ENCODE assay signal across 8 cellular contexts in the genomic region with DNA sequence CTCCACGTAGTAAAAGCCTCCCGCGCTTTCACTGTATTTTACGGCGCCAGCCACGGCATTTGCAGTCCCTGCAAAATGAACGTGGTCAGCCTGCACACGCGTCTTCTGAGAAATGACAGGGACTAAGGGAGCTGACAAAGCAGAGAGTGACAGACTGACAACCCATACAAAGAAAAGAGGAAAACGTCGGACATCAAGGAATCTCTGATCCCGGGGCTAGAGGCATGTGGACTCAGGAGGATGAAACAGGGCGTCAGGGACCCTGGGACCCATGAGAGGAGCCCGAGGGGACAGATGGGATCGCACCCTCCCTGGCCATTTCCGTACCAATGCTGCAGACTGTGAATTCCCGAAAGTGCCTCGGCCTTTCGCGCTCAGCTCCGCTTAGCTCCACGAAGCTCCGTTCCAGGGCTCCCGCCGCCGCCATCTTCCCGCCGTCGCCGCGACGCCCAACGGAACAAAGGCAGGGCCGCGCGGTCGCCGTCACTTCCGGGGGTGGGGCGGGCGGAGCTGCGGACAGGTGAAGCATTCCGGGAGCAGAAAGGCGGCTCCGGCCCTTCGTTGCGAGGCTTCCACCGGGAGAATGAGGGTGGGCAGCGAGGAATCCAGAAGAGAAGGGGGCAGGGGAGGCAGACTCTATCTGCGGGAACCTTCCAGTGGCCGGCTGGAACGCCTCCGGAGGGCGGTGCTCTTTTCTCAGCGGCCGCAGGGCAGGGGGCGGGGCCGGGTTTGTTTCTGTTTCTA. TPM values are rescaled to one million over a fixed set of nuclear protein-coding genes. Genes with fewer than 3 reads are reported as not detected.
DNase-seq lines count a peak whose midpoint lies in the region; ATAC-seq and TF ChIP-seq lines count a peak whose summit lies in the region.

A gene with protein sequence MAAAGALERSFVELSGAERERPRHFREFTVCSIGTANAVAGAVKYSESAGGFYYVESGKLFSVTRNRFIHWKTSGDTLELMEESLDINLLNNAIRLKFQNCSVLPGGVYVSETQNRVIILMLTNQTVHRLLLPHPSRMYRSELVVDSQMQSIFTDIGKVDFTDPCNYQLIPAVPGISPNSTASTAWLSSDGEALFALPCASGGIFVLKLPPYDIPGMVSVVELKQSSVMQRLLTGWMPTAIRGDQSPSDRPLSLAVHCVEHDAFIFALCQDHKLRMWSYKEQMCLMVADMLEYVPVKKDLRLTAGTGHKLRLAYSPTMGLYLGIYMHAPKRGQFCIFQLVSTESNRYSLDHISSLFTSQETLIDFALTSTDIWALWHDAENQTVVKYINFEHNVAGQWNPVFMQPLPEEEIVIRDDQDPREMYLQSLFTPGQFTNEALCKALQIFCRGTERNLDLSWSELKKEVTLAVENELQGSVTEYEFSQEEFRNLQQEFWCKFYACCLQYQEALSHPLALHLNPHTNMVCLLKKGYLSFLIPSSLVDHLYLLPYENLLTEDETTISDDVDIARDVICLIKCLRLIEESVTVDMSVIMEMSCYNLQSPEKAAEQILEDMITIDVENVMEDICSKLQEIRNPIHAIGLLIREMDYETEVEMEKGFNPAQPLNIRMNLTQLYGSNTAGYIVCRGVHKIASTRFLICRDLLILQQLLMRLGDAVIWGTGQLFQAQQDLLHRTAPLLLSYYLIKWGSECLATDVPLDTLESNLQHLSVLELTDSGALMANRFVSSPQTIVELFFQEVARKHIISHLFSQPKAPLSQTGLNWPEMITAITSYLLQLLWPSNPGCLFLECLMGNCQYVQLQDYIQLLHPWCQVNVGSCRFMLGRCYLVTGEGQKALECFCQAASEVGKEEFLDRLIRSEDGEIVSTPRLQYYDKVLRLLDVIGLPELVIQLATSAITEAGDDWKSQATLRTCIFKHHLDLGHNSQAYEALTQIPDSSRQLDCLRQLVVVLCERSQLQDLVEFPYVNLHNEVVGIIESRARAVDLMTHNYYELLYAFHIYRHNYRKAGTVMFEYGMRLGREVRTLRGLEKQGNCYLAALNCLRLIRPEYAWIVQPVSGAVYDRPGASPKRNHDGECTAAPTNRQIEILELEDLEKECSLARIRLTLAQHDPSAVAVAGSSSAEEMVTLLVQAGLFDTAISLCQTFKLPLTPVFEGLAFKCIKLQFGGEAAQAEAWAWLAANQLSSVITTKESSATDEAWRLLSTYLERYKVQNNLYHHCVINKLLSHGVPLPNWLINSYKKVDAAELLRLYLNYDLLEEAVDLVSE (N-terminal part only) (minus strand): TSS at position 459 of the 744 bp plus-strand sequence. CDS start 32 bp downstream, at position 427.

- H3K9me3 ChIP-seq in HUES6 (ENCODE audit: control insufficient read depth, insufficient read depth, low read depth, low read length): no peaks in the 10 kb centered on the region
- no peaks in the 10 kb centered on the region for H3K9me3 ChIP-seq in PC-9 (ENCODE audit: insufficient read depth, low read depth)
- no peaks in the 10 kb centered on the region for H3K9me3 ChIP-seq in mucosa of stomach (ENCODE audit: control insufficient read depth, low read length)

- H3K4me1 ChIP-seq in HUES6 (ENCODE audit: control insufficient read depth, insufficient read depth, low read length): peaks cover 8% of the 10 kb centered on the region
- peaks cover 16% of the 10 kb centered on the region for H3K4me1 ChIP-seq in PC-9 (replicated peaks; ENCODE audit: insufficient read depth)
- peaks cover 5% of the 10 kb centered on the region for H3K4me1 ChIP-seq in mucosa of stomach (ENCODE audit: control insufficient read depth, insufficient read depth, low read length)

- peak within 1 kb of the TSS; percentile 91 for H3K4me2 ChIP-seq in PC-9

- H3K9me2 ChIP-seq in PC-9 (ENCODE audit: insufficient read depth): no peaks in the 10 kb centered on the region

- peaks cover 54% of the 10 kb centered on the region for H3K4me1 Mint-ChIP-seq in activated T-cell treated with anti-CD3 and anti-CD28 coated beads, Interleukin-2, amount 50 U/mL, for 4 hours (ENCODE audit: low read depth)

- H3K27ac ChIP-seq in HUES6 (ENCODE audit: low read depth, low read length) (peak within 1 kb of the TSS; percentile 79), PC-9 (peak within 1 kb of the TSS; percentile 72)

- H3K4me3 ChIP-seq in HUES6 (ENCODE audit: low read depth, low read length) (peak within 1 kb of the TSS; percentile 92), PC-9 (peak within 1 kb of the TSS; percentile 96), mucosa of stomach (ENCODE audit: low read length) (peak within 1 kb of the TSS; percentile 75)

- H3F3A ChIP-seq in PC-9 (ENCODE audit: insufficient read depth, low read depth): no peaks in the 10 kb centered on the region

- H3K36me3 ChIP-seq in HUES6 (ENCODE audit: control insufficient read depth, insufficient read depth, low read length) (peaks cover 33% of the 10 kb centered on the region), PC-9 (ENCODE audit: low read depth) (peaks cover 17% of the 10 kb centered on the region), mucosa of stomach (ENCODE audit: control insufficient read depth, insufficient read depth, low read length) (no peaks in the 10 kb centered on the region)

- intact Hi-C loops in PC-9 (cut with micrococcal nuclease; ENCODE audit: unreplicated experiment): loop anchor here (2.0 kb wide), 2 partner anchors 81 to 131 kb away; a partner anchor contains a TSS

- H3K27me3 Mint-ChIP-seq in activated T-cell treated with anti-CD3 and anti-CD28 coated beads, Interleukin-2, amount 50 U/mL, for 4 hours (ENCODE audit: low read depth): no peaks in the 10 kb centered on the region

- H2AFZ ChIP-seq in PC-9: peak within 1 kb of the TSS; percentile 95

- no peak for TF ChIP-seq CTCF in PC-9 (conservative IDR thresholded peaks at IDR 0.05)

- H3K36me3 Mint-ChIP-seq in activated T-cell treated with anti-CD3 and anti-CD28 coated beads, Interleukin-2, amount 50 U/mL, for 4 hours (ENCODE audit: insufficient read depth): peaks cover 16% of the 10 kb centered on the region

- no peaks in the 10 kb centered on the region for H3K9me3 Mint-ChIP-seq in activated T-cell treated with anti-CD3 and anti-CD28 coated beads, Interleukin-2, amount 50 U/mL, for 4 hours

- H3K27me3 ChIP-seq in HUES6 (ENCODE audit: control insufficient read depth, insufficient read depth, low read length): no peaks in the 10 kb centered on the region
- H3K27me3 ChIP-seq in PC-9 (ENCODE audit: insufficient read depth, low read depth): no peaks in the 10 kb centered on the region
- no peaks in the 10 kb centered on the region for H3K27me3 ChIP-seq in mucosa of stomach (ENCODE audit: control insufficient read depth, insufficient read depth, low read length)

- H3K4me3 Mint-ChIP-seq in activated T-cell treated with anti-CD3 and anti-CD28 coated beads, Interleukin-2, amount 50 U/mL, for 4 hours: peak within 1 kb of the TSS; percentile 97

- H3K79me2 ChIP-seq in PC-9 (ENCODE audit: low read depth): peaks cover 50% of the 10 kb centered on the region

- H4K20me1 ChIP-seq in PC-9 (ENCODE audit: insufficient read depth): no peaks in the 10 kb centered on the region

- POLR2A ChIA-PET in PC-9 (lab: Charles Lee; ENCODE audit: unreplicated experiment): interaction anchor here (0.5 to 0.7 kb wide), 5 partner anchors 9 to 145 kb away, joined by 3 to 4 read pairs (median 3); no protein-coding TSS in a partner anchor

- DNase-seq in D341Med (ENCODE audit: low spot score) (peak; percentile 93), PC-9 (peak; percentile 60 to 84)
- DNase-seq in activated T-cell treated with anti-CD3 and anti-CD28 coated beads, Interleukin-2, amount 50 U/mL, for 4 hours: peak; percentile 83
- peak; percentile 95 for DNase-seq in stimulated activated CD8-positive, alpha-beta memory T cell treated with anti-CD3 and anti-CD28 coated beads, Interleukin-4, amount 100 ng/mL, for 48 hours

- peak; percentile 70 for ATAC-seq in GM21423 (IDR thresholded peaks at IDR 0.05; ENCODE audit: unreplicated experiment)
- ATAC-seq in activated T-cell treated with anti-CD3 and anti-CD28 coated beads, Interleukin-2, amount 50 U/mL, for 4 hours: peak; percentile 92 to 94
- peak; percentile 90 for ATAC-seq in esophagus mucosa

- TSS peak; percentile 58 for BruUV-seq in PC-9 (replicated peaks; lab: Mats Ljungman, UMichigan)

- CTCF ChIA-PET in PC-9 (lab: Charles Lee): interaction anchor here (0.6 to 0.7 kb wide), 3 partner anchors 86 to 270 kb away, joined by 4 to 7 read pairs (median 6); no protein-coding TSS in a partner anchor

- H3K9ac ChIP-seq in HUES6 (ENCODE audit: low read length) (peak within 1 kb of the TSS; percentile 95), mucosa of stomach (ENCODE audit: low read length) (peak within 1 kb of the TSS; percentile 88)

RNA-seq across cellular contexts. Expression of the gene that starts here (rescaled TPM):
- total RNA-seq in PC-9 (2021) (61.7 and 73.2 TPM in 2 replicates), esophagus mucosa (21.4 TPM)
- 10 to 100 TPM; 76.6 to 86.7 (median 80.4) TPM for total RNA-seq in activated T-cell treated with anti-CD3 and anti-CD28 coated beads, Interleukin-2, amount 50 U/mL, for 4 hours

Comparison
In these comparisons a context has a peak if more than half of its experiments do, and no peak if none do; other contexts are left out.
1. Peak in every context shown above with its lines: DNase-seq, ATAC-seq, H3K4me3 ChIP-seq and H3K27ac ChIP-seq.